1 cellular context compared by ENCODE assay signal in genomic region chr6:83815631-83816030, GRCh38.
TF ChIP-seq lines count a peak whose summit lies in the region.

No MANE protein-coding gene starts in this region.

TF ChIP-seq in K562, 482 proteins besides CTCF, POLR2A, EP300 and RAD21 (continued from another document):
- TF ChIP-seq CHD7 (IDR thresholded peaks at IDR 0.05; ENCODE audit: low read depth, low read length) (no peak), ATF3 (IDR thresholded peaks at IDR 0.05) (peak; percentile 22; the same call in 1 of the 2 replicates), ATF3 (CRISPR knock-in tag; conservative IDR thresholded peaks at IDR 0.05) (no peak), COPS2 (conservative IDR thresholded peaks at IDR 0.05) (no peak)
